1 cellular context compared by ENCODE assay signal in genomic region chr2:181682795-181683517, GRCh38.
TF ChIP-seq lines count a peak whose summit lies in the region.

No MANE protein-coding gene starts in this region.

TF ChIP-seq in GM23338, 12 proteins besides CTCF, POLR2A, EP300 and RAD21 (continued from another document):
- no peak for TF ChIP-seq JUNB (IDR thresholded peaks at IDR 0.05; ENCODE audit: unreplicated experiment)
